In genomic region chr5:42965934-42966333, GRCh38 we compare ENCODE assay signal across 23 cellular contexts.
DNase-seq lines count a peak whose midpoint lies in the region; ATAC-seq and TF ChIP-seq lines count a peak whose summit lies in the region.
"Had no signal": no experiment of that assay in that cellular context is flagged by ENCODE, and none has a peak within 500 bp of the region (broad histone marks: within the 10 kb centered on the region; RNA-seq: fewer than 3 reads in every experiment).

No MANE protein-coding gene starts in this region.

- H3K36me3 ChIP-seq in KOPT-K1 (ENCODE audit: insufficient read depth, low read length): no peaks in the 10 kb centered on the region
- H3K36me3 ChIP-seq in GM23248 (ENCODE audit: low read depth): no peaks in the 10 kb centered on the region
- no peaks in the 10 kb centered on the region for H3K36me3 ChIP-seq in Peyer's patch
- H3K36me3 ChIP-seq: MG63 had no signal

- H3K79me2 ChIP-seq in GM23248 (ENCODE audit: insufficient read depth): no peaks in the 10 kb centered on the region

- no peaks in the 10 kb centered on the region for H3K27me3 ChIP-seq in GM23248 (replicated peaks; ENCODE audit: insufficient read depth)
- H3K27me3 ChIP-seq in Peyer's patch: no peaks in the 10 kb centered on the region
- H3K27me3 ChIP-seq: MG63 had no signal

- H3K4me1 ChIP-seq in GM23248 (ENCODE audit: insufficient read depth) (no peaks in the 10 kb centered on the region), Peyer's patch (no peaks in the 10 kb centered on the region)
- H3K4me1 ChIP-seq: A549 had no signal

- H3K4me3 ChIP-seq in GM23248 (no peak overlapping the region), Peyer's patch (no peak overlapping the region)
- H3K4me3 ChIP-seq: A549, MG63, PC-9 had no signal

- TF ChIP-seq POLR2A in Peyer's patch (IDR thresholded peaks at IDR 0.05): no peak

- H3K4me2 ChIP-seq in GM23248 (ENCODE audit: unreplicated experiment): no peak overlapping the region
- H3K4me2 ChIP-seq: A549, PC-9 had no signal

- H3K9me3 ChIP-seq in KOPT-K1 (ENCODE audit: insufficient read depth, low read length, poor library complexity, severe bottlenecking) (no peaks in the 10 kb centered on the region), GM23248 (ENCODE audit: low read depth) (no peaks in the 10 kb centered on the region), Peyer's patch (no peaks in the 10 kb centered on the region)
- H3K9me3 ChIP-seq: A549, MG63 had no signal

- peaks cover 8% of the 10 kb centered on the region for H3K4me1 Mint-ChIP-seq in activated T-cell treated with anti-CD3 and anti-CD28 coated beads, Interleukin-2, amount 50 U/mL, for 72 hours (ENCODE audit: low read depth)
- H3K4me1 Mint-ChIP-seq in activated CD4-positive, alpha-beta memory T cell treated with anti-CD3 and anti-CD28 coated beads for 36 hours (ENCODE audit: low read depth): peaks cover 12% of the 10 kb centered on the region
- peaks cover 34 to 48% of the 10 kb centered on the region in 2 donors for H3K4me1 Mint-ChIP-seq in immature natural killer cell

- no peaks in the 10 kb centered on the region for H3K36me3 Mint-ChIP-seq in activated T-cell treated with anti-CD3 and anti-CD28 coated beads, Interleukin-2, amount 50 U/mL, for 72 hours (ENCODE audit: insufficient read depth in 2 of 2)
- H3K36me3 Mint-ChIP-seq in activated CD4-positive, alpha-beta memory T cell treated with anti-CD3 and anti-CD28 coated beads for 36 hours: no peaks in the 10 kb centered on the region
- peaks cover 0 to 3% (median 0%) of the 10 kb centered on the region in 3 donors for H3K36me3 Mint-ChIP-seq in immature natural killer cell
- H3K36me3 Mint-ChIP-seq: CD14-positive monocyte, IgD-negative memory B cell had no signal

- intact Hi-C loops in activated CD4-positive, alpha-beta memory T cell treated with anti-CD3 and anti-CD28 coated beads for 36 hours (cut with micrococcal nuclease): no loop called here

- CTCF ChIA-PET in activated CD4-positive, alpha-beta memory T cell treated with anti-CD3 and anti-CD28 coated beads for 36 hours (lab: Charles Lee): no interaction called here

- no peak overlapping the region for H2AFZ ChIP-seq in GM23248
- H2AFZ ChIP-seq: PC-9 had no signal

- in situ Hi-C loops in GM23248 (cut with MboI): no loop called here

- peak overlapping the region in 1 of 2 donors; percentile 56 for H3K4me3 Mint-ChIP-seq in activated T-cell treated with anti-CD3 and anti-CD28 coated beads, Interleukin-2, amount 50 U/mL, for 72 hours
- peak overlapping the region; percentile 16 for H3K4me3 Mint-ChIP-seq in activated CD4-positive, alpha-beta memory T cell treated with anti-CD3 and anti-CD28 coated beads for 36 hours
- H3K4me3 Mint-ChIP-seq in immature natural killer cell: peak overlapping the region in 4 of 5 donors; percentile 40 to 54 (median 43)
- H3K4me3 Mint-ChIP-seq: B cell, CD14-positive monocyte, IgD-negative memory B cell had no signal

- no peak for DNase-seq in activated T-cell treated with anti-CD3 and anti-CD28 coated beads, Interleukin-2, amount 50 U/mL, for 72 hours
- no peak for DNase-seq in activated T-cell treated with anti-CD3 and anti-CD28 coated beads for 4 hours
- no peak for DNase-seq in activated CD4-positive, alpha-beta memory T cell treated with anti-CD3 and anti-CD28 coated beads for 36 hours
- DNase-seq in immature natural killer cell: peak in 1 of 3 donors; percentile 19
- DNase-seq in GM23248: no peak
- no peak for DNase-seq in Peyer's patch
- DNase-seq: COR-L47, DMS79, Kasumi-1, MG63, NCI-H1048, NCI-H1417 treated with DMSO at 0.1 percent for 48 hours, NCI-H187 treated with DMSO at 0.1 percent for 48 hours, NCI-H2107, NCI-H510A, PC-9, SIG-M5 had no signal

- H3F3A ChIP-seq in GM23248 (ENCODE audit: insufficient read depth): peaks cover 8% of the 10 kb centered on the region; the same call in 1 of the 2 replicates

- H4K20me1 ChIP-seq in GM23248 (ENCODE audit: insufficient read depth): no peaks in the 10 kb centered on the region

- peak overlapping the region; percentile 50 for H3K27ac Mint-ChIP-seq in activated T-cell treated with anti-CD3 and anti-CD28 coated beads, Interleukin-2, amount 50 U/mL, for 72 hours
- no peak overlapping the region for H3K27ac Mint-ChIP-seq in activated CD4-positive, alpha-beta memory T cell treated with anti-CD3 and anti-CD28 coated beads for 36 hours
- peak overlapping the region in 4 of 6 donors; percentile 18 to 80 (median 50) for H3K27ac Mint-ChIP-seq in immature natural killer cell
- H3K27ac Mint-ChIP-seq: B cell, CD14-positive monocyte, IgD-negative memory B cell had no signal

- H3K27me3 Mint-ChIP-seq in activated T-cell treated with anti-CD3 and anti-CD28 coated beads, Interleukin-2, amount 50 U/mL, for 72 hours (ENCODE audit: low read depth): no peaks in the 10 kb centered on the region
- H3K27me3 Mint-ChIP-seq in activated CD4-positive, alpha-beta memory T cell treated with anti-CD3 and anti-CD28 coated beads for 36 hours: no peaks in the 10 kb centered on the region
- peaks cover 0 to 4% (median 3%) of the 10 kb centered on the region in 3 donors for H3K27me3 Mint-ChIP-seq in immature natural killer cell (ENCODE audit: low read depth in 3 of 3)
- H3K27me3 Mint-ChIP-seq: B cell, IgD-negative memory B cell had no signal

- peak overlapping the region; percentile 25 for H3K27ac ChIP-seq in KOPT-K1 (ENCODE audit: low read depth, low read length, poor library complexity, severe bottlenecking)
- no peak overlapping the region for H3K27ac ChIP-seq in GM23248
- no peak overlapping the region for H3K27ac ChIP-seq in Peyer's patch
- H3K27ac ChIP-seq: A549, PC-9 had no signal

- no peak overlapping the region for H3K9ac ChIP-seq in GM23248

- H3K9me2 ChIP-seq in GM23248 (ENCODE audit: insufficient read depth): no peaks in the 10 kb centered on the region

- POLR2A ChIA-PET in activated CD4-positive, alpha-beta memory T cell treated with anti-CD3 and anti-CD28 coated beads for 36 hours (lab: Charles Lee): no interaction called here

- no peaks in the 10 kb centered on the region for H3K9me3 Mint-ChIP-seq in activated T-cell treated with anti-CD3 and anti-CD28 coated beads, Interleukin-2, amount 50 U/mL, for 72 hours
- no peaks in the 10 kb centered on the region for H3K9me3 Mint-ChIP-seq in activated CD4-positive, alpha-beta memory T cell treated with anti-CD3 and anti-CD28 coated beads for 36 hours
- no peaks in the 10 kb centered on the region for H3K9me3 Mint-ChIP-seq in immature natural killer cell
- H3K9me3 Mint-ChIP-seq: IgD-negative memory B cell had no signal

- ATAC-seq in activated T-cell treated with anti-CD3 and anti-CD28 coated beads, Interleukin-2, amount 50 U/mL, for 72 hours (replicated peaks in 1 of 2): no peak
- ATAC-seq in GM18502 (IDR thresholded peaks at IDR 0.05; ENCODE audit: poor library complexity, unreplicated experiment): no peak
- ATAC-seq: A549 had no signal

- WGBS in GM23248 (ENCODE audit: low coverage in 1 of 2, low lambda C conversion rate in 2 of 2, missing lambda C conversion rate in 2 of 2), 2 experiments: 68 to 72% methylated on average over 3 of the region's 3 CpGs

- TF ChIP-seq CTCF in Peyer's patch (IDR thresholded peaks at IDR 0.05): no peak
